Comparison of ENCODE assay signal across 1 cellular context in genomic region chr2:16100006-16100405, GRCh38.
TF ChIP-seq lines count a peak whose summit lies in the region.

No MANE protein-coding gene starts in this region.

TF ChIP-seq in HCT116, 20 proteins besides CTCF, POLR2A, EP300 and RAD21 (continued from another document):
- TF ChIP-seq REST (IDR thresholded peaks at IDR 0.05; ENCODE audit: low read depth), result no peak
- TF ChIP-seq ZFX (IDR thresholded peaks at IDR 0.05), result no peak
- TF ChIP-seq SIN3A (IDR thresholded peaks at IDR 0.05; ENCODE audit: low read depth), result no peak
- no peak for TF ChIP-seq EZH2 (IDR thresholded peaks at IDR 0.05)
- TF ChIP-seq ZNF274 (IDR thresholded peaks at IDR 0.05; ENCODE audit: low read depth, low read length), result no peak
- TF ChIP-seq ATF3 (IDR thresholded peaks at IDR 0.05), result no peak
- no peak for TF ChIP-seq CBX3 (IDR thresholded peaks at IDR 0.05; ENCODE audit: low read depth)
